10 cellular contexts compared by ENCODE assay signal in genomic region chr18:35592298-35592697, GRCh38. TPM values are rescaled to one million over a fixed set of nuclear protein-coding genes. Genes with fewer than 3 reads are reported as not detected.
DNase-seq lines count a peak whose midpoint lies in the region; ATAC-seq, FAIRE-seq and TF ChIP-seq lines count a peak whose summit lies in the region.
"Had no signal": no experiment of that assay in that cellular context is flagged by ENCODE, and none has a peak within 500 bp of the region (broad histone marks: within the 10 kb centered on the region; RNA-seq: fewer than 3 reads in every experiment).

No MANE protein-coding gene starts in this region.

- H3K4me3 Mint-ChIP-seq in activated CD4-positive, alpha-beta T cell treated with anti-CD3 and anti-CD28 coated beads for 36 hours, result no peak overlapping the region
- no peak overlapping the region for H3K4me3 Mint-ChIP-seq in activated CD4-positive, alpha-beta T cell treated with anti-CD3 and anti-CD28 coated beads, Interleukin-2, amount 10 ng/mL, durations not matched to agents 7 days and 5 days

- H3K79me2 ChIP-seq in HepG2 (ENCODE audit: insufficient read depth, low read length), result peaks cover 65% of the 10 kb centered on the region

- H3K9me3 ChIP-seq in neutrophil (no peaks in the 10 kb centered on the region), HepG2 (ENCODE audit: low read length) (peaks cover 9% of the 10 kb centered on the region; the same call in 1 of the 2 replicates)

- ATAC-seq in activated CD4-positive, alpha-beta T cell treated with anti-CD3 and anti-CD28 coated beads for 36 hours, result peak; percentile 44
- ATAC-seq in HG02571 (IDR thresholded peaks at IDR 0.05; ENCODE audit: unreplicated experiment), result peak; percentile 99
- peak; percentile 99 for ATAC-seq in HG03521 (IDR thresholded peaks at IDR 0.05; ENCODE audit: unreplicated experiment)
- no peak for ATAC-seq in HepG2
- ATAC-seq: A549, gastroesophageal sphincter had no signal

- H4K20me1 ChIP-seq in HepG2 (ENCODE audit: insufficient read depth, low read length), result peaks cover 5% of the 10 kb centered on the region; the same call in 1 of the 2 replicates

- TF ChIP-seq CTCF in neutrophil (IDR thresholded peaks at IDR 0.05), result no peak
- no peak for TF ChIP-seq CTCF in HepG2 (CRISPR knock-in tag; IDR thresholded peaks at IDR 0.05)

- H3K9ac ChIP-seq in HepG2 (ENCODE audit: insufficient read depth, low read depth, low read length), result no peak overlapping the region

- BruUV-seq in HepG2 (replicated peaks; lab: Mats Ljungman, UMichigan), result no TSS peak

- no peak for TF ChIP-seq POLR2A in HepG2 (IDR thresholded peaks at IDR 0.05; ENCODE audit: insufficient read depth in 1 of 2, low read depth in 2 of 2, low read length in 2 of 2)

- CTCF ChIA-PET in activated CD4-positive, alpha-beta T cell treated with anti-CD3 and anti-CD28 coated beads for 36 hours (lab: Charles Lee), result interaction anchor here (0.6 kb wide), 1 partner anchor 372 kb away, joined by 3 read pairs; no protein-coding TSS in a partner anchor
- CTCF ChIA-PET in activated CD4-positive, alpha-beta T cell treated with anti-CD3 and anti-CD28 coated beads, Interleukin-2, amount 10 ng/mL, durations not matched to agents 7 days and 5 days (lab: Charles Lee), result no interaction called here
- CTCF ChIA-PET in HepG2 (lab: Yijun Ruan, JAX; ENCODE audit: low intra/inter-chr PET ratio, low total read pairs) (no interaction called here), HEK293T (lab: Yijun Ruan, JAX) (no interaction called here)

- peaks cover 34% of the 10 kb centered on the region for H3K4me1 Mint-ChIP-seq in activated CD4-positive, alpha-beta T cell treated with anti-CD3 and anti-CD28 coated beads for 36 hours
- peaks cover 2% of the 10 kb centered on the region for H3K4me1 Mint-ChIP-seq in activated CD4-positive, alpha-beta T cell treated with anti-CD3 and anti-CD28 coated beads, Interleukin-2, amount 10 ng/mL, durations not matched to agents 7 days and 5 days

- TF ChIP-seq RAD21 in HepG2 (CRISPR knock-in tag; IDR thresholded peaks at IDR 0.05), result no peak

- in situ Hi-C loops in HepG2 (cut with HindIII; ENCODE audit: extremely low pct_ligation_motif_present, low pct_unique_long_range_greater_than_20kb), result no loop called here

- peaks cover 17 to 27% of the 10 kb centered on the region in 2 experiments for H3K4me1 ChIP-seq in neutrophil (ENCODE audit: control insufficient read depth in 1 of 2, insufficient read depth in 1 of 2, low read depth in 1 of 2, low read length in 1 of 2)
- peaks cover 48% of the 10 kb centered on the region for H3K4me1 ChIP-seq in HepG2 (ENCODE audit: insufficient read depth, low read length)

- H3K4me3 ChIP-seq in neutrophil (ENCODE audit: low read depth in 1 of 2, low read length in 1 of 2), result no peak overlapping the region
- no peak overlapping the region for H3K4me3 ChIP-seq in HepG2 (replicated peaks in 1 of 3; ENCODE audit: insufficient read depth in 1 of 3, low read depth in 2 of 3, low read length in 3 of 3)
- H3K4me3 ChIP-seq: A549, gastroesophageal sphincter had no signal

- H3K27ac ChIP-seq in neutrophil, result peak overlapping the region; percentile 21
- H3K27ac ChIP-seq in HepG2 (ENCODE audit: extremely low read length, insufficient read depth, low read length), result no peak overlapping the region
- H3K27ac ChIP-seq: A549, gastroesophageal sphincter had no signal

- POLR2A ChIA-PET in activated CD4-positive, alpha-beta T cell treated with anti-CD3 and anti-CD28 coated beads for 36 hours (lab: Charles Lee), result interaction anchor here (0.8 kb wide), 1 partner anchor 15 kb away, joined by 3 read pairs; no protein-coding TSS in a partner anchor
- POLR2A ChIA-PET in activated CD4-positive, alpha-beta T cell treated with anti-CD3 and anti-CD28 coated beads, Interleukin-2, amount 10 ng/mL, durations not matched to agents 7 days and 5 days (lab: Charles Lee), result no interaction called here
- POLR2A ChIA-PET in HepG2 (lab: Yijun Ruan, JAX), result no interaction called here
- POLR2A ChIA-PET in HEK293T (lab: Yijun Ruan, JAX), result interaction anchor here (1.2 to 1.3 kb wide), 2 partner anchors 10 to 25 kb away, joined by 5 read pairs; partner anchors contain the start of gene GALNT1

- no peak for FAIRE-seq in HepG2 (lab: Jason Lieb, UNC)
- FAIRE-seq: A549 had no signal

- TF ChIP-seq EP300 in HepG2 (IDR thresholded peaks at IDR 0.05; ENCODE audit: low read depth in 2 of 2, low read length in 2 of 2) (no peak), HepG2 (CRISPR knock-in tag; IDR thresholded peaks at IDR 0.05; ENCODE audit: borderline replicate concordance) (no peak)

- peak; percentile 30 for DNase-seq in activated CD4-positive, alpha-beta T cell treated with anti-CD3 and anti-CD28 coated beads for 36 hours
- no peak for DNase-seq in activated CD4-positive, alpha-beta T cell treated with anti-CD3 and anti-CD28 coated beads, Interleukin-2, amount 10 ng/mL, durations not matched to agents 7 days and 5 days
- DNase-seq in SK-N-DZ (ENCODE audit: low spot score) (no peak), HepG2 (ENCODE audit: low spot score) (no peak), HEK293T (ENCODE audit: extremely low spot score) (no peak)

- H3K9me3 Mint-ChIP-seq in activated CD4-positive, alpha-beta T cell treated with anti-CD3 and anti-CD28 coated beads for 36 hours (ENCODE audit: low read depth), result peaks cover 9% of the 10 kb centered on the region
- H3K9me3 Mint-ChIP-seq in activated CD4-positive, alpha-beta T cell treated with anti-CD3 and anti-CD28 coated beads, Interleukin-2, amount 10 ng/mL, durations not matched to agents 7 days and 5 days, result peaks cover 5% of the 10 kb centered on the region

- H3K27me3 ChIP-seq in neutrophil, result no peaks in the 10 kb centered on the region
- no peaks in the 10 kb centered on the region for H3K27me3 ChIP-seq in HepG2 (ENCODE audit: control insufficient read depth in 1 of 2, insufficient read depth in 2 of 2, low read length in 2 of 2)
- H3K27me3 ChIP-seq: gastroesophageal sphincter had no signal

- no peaks in the 10 kb centered on the region for H3K36me3 ChIP-seq in neutrophil
- H3K36me3 ChIP-seq in HepG2 (replicated peaks in 1 of 2; ENCODE audit: control insufficient read depth in 1 of 2, insufficient read depth in 2 of 2, low read length in 2 of 2), result no peaks in the 10 kb centered on the region
- H3K36me3 ChIP-seq: gastroesophageal sphincter had no signal

- no peak overlapping the region for H3K27ac Mint-ChIP-seq in activated CD4-positive, alpha-beta T cell treated with anti-CD3 and anti-CD28 coated beads for 36 hours
- H3K27ac Mint-ChIP-seq in activated CD4-positive, alpha-beta T cell treated with anti-CD3 and anti-CD28 coated beads, Interleukin-2, amount 10 ng/mL, durations not matched to agents 7 days and 5 days, result no peak overlapping the region

- H3K27me3 Mint-ChIP-seq in activated CD4-positive, alpha-beta T cell treated with anti-CD3 and anti-CD28 coated beads for 36 hours, result no peaks in the 10 kb centered on the region
- no peaks in the 10 kb centered on the region for H3K27me3 Mint-ChIP-seq in activated CD4-positive, alpha-beta T cell treated with anti-CD3 and anti-CD28 coated beads, Interleukin-2, amount 10 ng/mL, durations not matched to agents 7 days and 5 days

- intact Hi-C loops in activated CD4-positive, alpha-beta T cell treated with anti-CD3 and anti-CD28 coated beads for 36 hours (cut with DNase I, micrococcal nuclease), result no loop called here
- intact Hi-C loops in HepG2 (cut with micrococcal nuclease; ENCODE audit: unreplicated experiment), result loop anchor here (5.0 kb wide), 1 partner anchor 415 kb away; no protein-coding TSS in a partner anchor

- peaks cover 10% of the 10 kb centered on the region for H3K36me3 Mint-ChIP-seq in activated CD4-positive, alpha-beta T cell treated with anti-CD3 and anti-CD28 coated beads for 36 hours (ENCODE audit: low read depth)
- peaks cover 9% of the 10 kb centered on the region for H3K36me3 Mint-ChIP-seq in activated CD4-positive, alpha-beta T cell treated with anti-CD3 and anti-CD28 coated beads, Interleukin-2, amount 10 ng/mL, durations not matched to agents 7 days and 5 days (ENCODE audit: low read depth)

- H3K4me2 ChIP-seq in HepG2 (ENCODE audit: low read depth, low read length), result no peak overlapping the region
- H3K4me2 ChIP-seq: A549 had no signal

- H2AFZ ChIP-seq in HepG2 (ENCODE audit: low read length), result no peak overlapping the region

TF ChIP-seq in HepG2, 621 proteins besides CTCF, POLR2A, EP300 and RAD21 (continues in another document):
- TF ChIP-seq RFXANK (CRISPR knock-in tag; IDR thresholded peaks at IDR 0.05), result no peak

TF ChIP-seq in HEK293T, 16 proteins besides CTCF, POLR2A, EP300 and RAD21 (continues in another document):
- no peak for TF ChIP-seq ARNT (IDR thresholded peaks at IDR 0.05)
- TF ChIP-seq FOXM1 (IDR thresholded peaks at IDR 0.05; ENCODE audit: borderline replicate concordance), result no peak
- TF ChIP-seq SP1 (IDR thresholded peaks at IDR 0.05), result no peak

RNA-seq across cellular contexts. Expression of gene GALNT1, which starts 10.8 kb away (rescaled TPM):
- total RNA-seq in activated CD4-positive, alpha-beta T cell treated with anti-CD3 and anti-CD28 coated beads for 36 hours, result 10 to 100 TPM; 22.5 to 35.8 TPM
- total RNA-seq in activated CD4-positive, alpha-beta T cell treated with anti-CD3 and anti-CD28 coated beads, Interleukin-2, amount 10 ng/mL, durations not matched to agents 7 days and 5 days, result 10 to 100 TPM; 26.3 to 31.9 TPM
- 32.5 and 39.0 TPM in 2 replicates for polyA plus RNA-seq in SK-N-DZ (2014; cell fraction: cytosol; rRNA removed)
- polyA plus RNA-seq in SK-N-DZ (2014; cell fraction: nucleus; rRNA removed), result 11.1 and 16.6 TPM in 2 replicates
- 100 and 101 TPM in 2 replicates for total RNA-seq in HepG2 (2016; rRNA removed; fragmentation: Illumina TruSeq; extraction: Trizol)
- total RNA-seq in HepG2 (2016; cell fraction: cytosol; rRNA removed; fragmentation: Illumina TruSeq; extraction: Trizol; ENCODE audit: low read depth), result 24.4 and 25.0 TPM in 2 replicates
- total RNA-seq in HepG2 (2016; cell fraction: insoluble cytoplasmic fraction; rRNA removed; fragmentation: Illumina TruSeq; extraction: Trizol), result 97.8 and 106 TPM in 2 replicates
- 103 and 117 TPM in 2 replicates for total RNA-seq in HepG2 (2016; cell fraction: membrane; rRNA removed; fragmentation: Illumina TruSeq; extraction: Trizol)
- total RNA-seq in HepG2 (2016; cell fraction: nucleus; rRNA removed; fragmentation: Illumina TruSeq; extraction: Trizol), result 57.3 and 63.3 TPM in 2 replicates
- polyA plus RNA-seq in HepG2 (2011; rRNA removed), result 29.5 and 41.1 TPM in 2 replicates
- polyA plus RNA-seq in HepG2 (2011; cell fraction: cytosol; rRNA removed), result 16.2 and 27.6 TPM in 2 replicates
- polyA plus RNA-seq in HepG2 (2011; cell fraction: nucleus; rRNA removed), result 5.3 and 6.6 TPM in 2 replicates
- 30.9 and 42.2 TPM in 2 replicates for polyA plus RNA-seq in HepG2 (2012)
- polyA plus RNA-seq in HepG2 (2016; cell fraction: cytosol; fragmentation: Illumina TruSeq; extraction: Trizol; ENCODE audit: low read depth), result 23.9 and 26.1 TPM in 2 replicates
- polyA plus RNA-seq in HepG2 (2016; cell fraction: insoluble cytoplasmic fraction; fragmentation: Illumina TruSeq; extraction: Trizol; ENCODE audit: low read depth), result 75.7 and 83.7 TPM in 2 replicates
- 57.2 and 64.0 TPM in 2 replicates for polyA plus RNA-seq in HepG2 (2016; cell fraction: membrane; fragmentation: Illumina TruSeq; extraction: Trizol; ENCODE audit: low read depth)
- polyA plus RNA-seq in HepG2 (2016; cell fraction: nucleus; fragmentation: Illumina TruSeq; extraction: Trizol; ENCODE audit: insufficient read depth, low read depth), result 52.0 and 52.9 TPM in 2 replicates
- polyA minus RNA-seq in HepG2 (2011; rRNA and poly(A)+ RNA removed; ENCODE audit: low replicate concordance), result 26.4 and 26.8 TPM in 2 replicates
- polyA minus RNA-seq in HepG2 (2011; cell fraction: cytosol; rRNA and poly(A)+ RNA removed), result 38.5 and 40.9 TPM in 2 replicates
- 29.9 and 36.9 TPM in 2 replicates for polyA minus RNA-seq in HepG2 (2011; cell fraction: nucleus; rRNA and poly(A)+ RNA removed)

Comparison
In these comparisons a context has a peak if more than half of its experiments do, and no peak if none do; other contexts are left out.
1. POLR2A ChIA-PET loops: an anchor here in activated CD4-positive, alpha-beta T cell treated with anti-CD3 and anti-CD28 coated beads for 36 hours (0.8 kb wide) and HEK293T (1.2 to 1.3 kb wide); none called in activated CD4-positive, alpha-beta T cell treated with anti-CD3 and anti-CD28 coated beads, Interleukin-2, amount 10 ng/mL, durations not matched to agents 7 days and 5 days and HepG2.